7 cellular contexts compared by ENCODE assay signal in the genomic region with DNA sequence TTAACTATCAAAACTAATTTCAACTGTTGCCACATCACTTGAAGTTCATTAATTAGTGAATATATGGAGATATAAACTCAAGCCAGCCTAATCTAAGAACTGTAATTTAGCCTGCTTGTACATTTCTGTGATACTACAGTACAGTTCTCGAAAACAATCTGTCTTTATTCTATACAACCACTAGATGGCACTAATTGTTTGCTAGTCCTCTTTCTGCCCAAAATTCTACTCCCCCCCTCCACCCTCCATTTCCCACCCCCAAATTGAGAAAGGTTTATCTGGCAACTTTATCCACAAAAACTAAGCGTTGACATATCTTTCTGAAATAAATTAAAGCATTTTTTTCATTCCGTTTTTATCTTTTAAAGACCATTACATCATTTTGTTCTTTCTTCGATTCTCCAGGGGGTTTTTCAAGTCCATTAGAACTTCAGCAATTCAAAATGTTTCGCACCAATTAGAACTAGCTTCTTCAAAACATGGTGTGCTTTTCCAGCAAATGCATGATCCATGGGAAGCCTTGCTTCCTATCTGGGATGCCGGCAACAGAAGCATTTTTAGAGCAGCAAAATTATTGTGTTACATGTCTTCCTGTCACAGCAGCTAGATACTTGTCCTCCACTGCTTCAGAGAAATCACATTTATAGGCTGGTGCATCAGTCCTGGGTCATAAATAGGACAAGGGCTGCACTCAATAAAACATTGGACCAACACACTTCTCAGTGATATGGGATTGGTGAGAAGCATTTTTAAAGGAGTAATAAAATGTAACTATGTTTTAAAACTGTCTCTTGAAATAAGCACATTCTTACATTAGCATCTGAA.
DNase-seq lines count a peak whose midpoint lies in the region; ATAC-seq and TF ChIP-seq lines count a peak whose summit lies in the region.

No MANE protein-coding gene starts in this region.

- H3K27me3 ChIP-seq in HL-60 (ENCODE audit: insufficient read depth, poor library complexity, severe bottlenecking): peaks cover 13% of the 10 kb centered on the region

- DNase-seq in GM03348 (ENCODE audit: low spot score) (peak; percentile 57), HL-60 (ENCODE audit: low read depth in 1 of 2, low spot score in 1 of 2) (no peak), kidney glomerular epithelial cell (lab: John Stamatoyannopoulos, UW) (peak; percentile 5), nucleus accumbens (lab: John Stamatoyannopoulos, UW) (no peak)
- DNase-seq in stimulated activated naive CD4-positive, alpha-beta T cell treated with Interleukin-2 at 50 U/mL for 16 hours (lab: John Stamatoyannopoulos, UW): no peak

- ATAC-seq in GM21360 (IDR thresholded peaks at IDR 0.05; ENCODE audit: unreplicated experiment): no peak

- H3K4me3 ChIP-seq in HL-60 (replicated peaks; ENCODE audit: insufficient read depth, low read length): no peak overlapping the region

- no peak overlapping the region for H3K27ac ChIP-seq in HL-60 (replicated peaks)
- no peak overlapping the region for H3K27ac ChIP-seq in VCaP

- TF ChIP-seq CTCF in HL-60 (IDR thresholded peaks at IDR 0.05; ENCODE audit: insufficient read depth, low read length) (peak; percentile 32), VCaP (conservative IDR thresholded peaks at IDR 0.05) (peak; percentile 79)

Comparison
In these comparisons a context has a peak if more than half of its experiments do, and no peak if none do; other contexts are left out.
1. DNase-seq: peak in GM03348 (single experiment) and kidney glomerular epithelial cell (single experiment); none in HL-60 (0 of 2), stimulated activated naive CD4-positive, alpha-beta T cell treated with Interleukin-2 at 50 U/mL for 16 hours (single experiment) and nucleus accumbens (0 of 56).